ENCODE assay signal across 8 cellular contexts in genomic region chr5:173057062-173057924, GRCh38. TPM values are rescaled to one million over a fixed set of nuclear protein-coding genes. Genes with fewer than 3 reads are reported as not detected.
DNase-seq lines count a peak whose midpoint lies in the region; ATAC-seq and TF ChIP-seq lines count a peak whose summit lies in the region.

No MANE protein-coding gene starts in this region.

- H3K36me3 ChIP-seq in gastroesophageal sphincter, result no peaks in the 10 kb centered on the region

- H3K4me3 Mint-ChIP-seq in HFFc6, result peak overlapping the region; percentile 93
- H3K4me3 Mint-ChIP-seq in activated naive CD4-positive, alpha-beta T cell treated with anti-CD3 and anti-CD28 coated beads, Interleukin-2, amount 10 ng/mL, durations not matched to agents 7 days and 5 days, result peak overlapping the region; percentile 95

- TF ChIP-seq CTCF in HFFc6 (IDR thresholded peaks at IDR 0.05) (no peak; the same call in 1 of the 2 replicates), gastroesophageal sphincter (IDR thresholded peaks at IDR 0.05) (peak in 3 of 4 experiments; percentile 24 to 54 (median 49))

- H3K27me3 ChIP-seq in gastroesophageal sphincter, result no peaks in the 10 kb centered on the region

- ATAC-seq in gastroesophageal sphincter, result peak; percentile 96

- peaks cover 45% of the 10 kb centered on the region for H3K4me1 Mint-ChIP-seq in HFFc6 (ENCODE audit: low read depth)
- H3K4me1 Mint-ChIP-seq in activated naive CD4-positive, alpha-beta T cell treated with anti-CD3 and anti-CD28 coated beads, Interleukin-2, amount 10 ng/mL, durations not matched to agents 7 days and 5 days, result peaks cover 45% of the 10 kb centered on the region

- peak overlapping the region; percentile 95 to 100 (median 98) for H3K27ac ChIP-seq in gastroesophageal sphincter

- no peaks in the 10 kb centered on the region for H3K9me3 ChIP-seq in gastroesophageal sphincter

- H3K36me3 Mint-ChIP-seq in HFFc6 (ENCODE audit: low read depth), result no peaks in the 10 kb centered on the region
- H3K36me3 Mint-ChIP-seq in activated naive CD4-positive, alpha-beta T cell treated with anti-CD3 and anti-CD28 coated beads, Interleukin-2, amount 10 ng/mL, durations not matched to agents 7 days and 5 days, result peaks cover 4% of the 10 kb centered on the region

- no peak for TF ChIP-seq EP300 in gastroesophageal sphincter (IDR thresholded peaks at IDR 0.05)

- DNase-seq in GM04504 (ENCODE audit: low read depth), result peak; percentile 96
- peak; percentile 98 for DNase-seq in HFFc6
- peak; percentile 99 for DNase-seq in NAMALWA (ENCODE audit: low spot score)
- DNase-seq in SK-MEL-5 (ENCODE audit: low read depth, low spot score), result peak; percentile 96
- DNase-seq in activated naive CD4-positive, alpha-beta T cell treated with anti-CD3 and anti-CD28 coated beads, Interleukin-2, amount 10 ng/mL, durations not matched to agents 7 days and 5 days, result peak; percentile 100
- DNase-seq in non-pigmented ciliary epithelial cell (ENCODE audit: low read depth), result peak; percentile 92
- peak; percentile 97 for DNase-seq in superior temporal gyrus (ENCODE audit: extremely low spot score)

- peaks cover 0 to 56% (median 17%) of the 10 kb centered on the region in 3 donors for H3K4me1 ChIP-seq in gastroesophageal sphincter

- CTCF ChIA-PET in activated naive CD4-positive, alpha-beta T cell treated with anti-CD3 and anti-CD28 coated beads, Interleukin-2, amount 10 ng/mL, durations not matched to agents 7 days and 5 days (lab: Charles Lee), result interaction anchor here (0.8 to 1.8 kb wide), 3 partner anchors 73 to 275 kb away, joined by 3 to 10 read pairs (median 3); partner anchors contain the start of gene ATP6V0E1

- H3K27ac Mint-ChIP-seq in HFFc6, result peak overlapping the region; percentile 96
- peak overlapping the region; percentile 96 for H3K27ac Mint-ChIP-seq in activated naive CD4-positive, alpha-beta T cell treated with anti-CD3 and anti-CD28 coated beads, Interleukin-2, amount 10 ng/mL, durations not matched to agents 7 days and 5 days

- H3K9me3 Mint-ChIP-seq in HFFc6, result no peaks in the 10 kb centered on the region
- H3K9me3 Mint-ChIP-seq in activated naive CD4-positive, alpha-beta T cell treated with anti-CD3 and anti-CD28 coated beads, Interleukin-2, amount 10 ng/mL, durations not matched to agents 7 days and 5 days, result no peaks in the 10 kb centered on the region

- WGBS in gastroesophageal sphincter (ENCODE audit: low coverage in 1 of 2), 2 donors, result 1% methylated on average over 16 to 21 of the region's 38 CpGs

- peaks cover 2% of the 10 kb centered on the region; the same call in 1 of the 2 replicates for H3K27me3 Mint-ChIP-seq in HFFc6 (ENCODE audit: insufficient read depth)
- no peaks in the 10 kb centered on the region for H3K27me3 Mint-ChIP-seq in activated naive CD4-positive, alpha-beta T cell treated with anti-CD3 and anti-CD28 coated beads, Interleukin-2, amount 10 ng/mL, durations not matched to agents 7 days and 5 days

- H3K4me3 ChIP-seq in gastroesophageal sphincter, result peak overlapping the region; percentile 73 to 95

- in situ Hi-C loops in SK-MEL-5 (cut with HindIII; ENCODE audit: low pct_unique_long_range_greater_than_20kb, low sequenced_read_pairs), result no loop called here

- TF ChIP-seq POLR2A in gastroesophageal sphincter (IDR thresholded peaks at IDR 0.05), result no peak

RNA-seq across cellular contexts. Expression of gene CREBRF, which starts 1.1 kb away (rescaled TPM):
- 10 to 100 TPM in 5 of 6 experiments, 1 to 10 TPM in 1; 8.7 to 15.3 (median 10.7) TPM for total RNA-seq in HFFc6 (2021; fragmentation: NEBNext Ultra II Directional; extraction: Animal tissue kit (Norgen Biotek cat#: 25700))
- total RNA-seq in SK-MEL-5 (2014; rRNA removed; shearing (Covaris generic)), result 24.6 and 25.6 TPM in 2 replicates
- polyA plus RNA-seq in SK-MEL-5 (2015; cell fraction: cytosol; rRNA removed), result 6.8 and 8.7 TPM in 2 replicates
- 31.4 and 33.9 TPM in 2 replicates for polyA plus RNA-seq in SK-MEL-5 (2015; cell fraction: nucleus; rRNA removed)
- 10 to 100 TPM; 44.2 to 72.7 (median 64.0) TPM for total RNA-seq in gastroesophageal sphincter

Comparison
In these comparisons a context has a peak if more than half of its experiments do, and no peak if none do; other contexts are left out.
1. Peak in every context shown above with its lines: DNase-seq, ATAC-seq, H3K4me3 ChIP-seq and H3K27ac ChIP-seq.